1 cellular context compared by ENCODE assay signal in the genomic region with DNA sequence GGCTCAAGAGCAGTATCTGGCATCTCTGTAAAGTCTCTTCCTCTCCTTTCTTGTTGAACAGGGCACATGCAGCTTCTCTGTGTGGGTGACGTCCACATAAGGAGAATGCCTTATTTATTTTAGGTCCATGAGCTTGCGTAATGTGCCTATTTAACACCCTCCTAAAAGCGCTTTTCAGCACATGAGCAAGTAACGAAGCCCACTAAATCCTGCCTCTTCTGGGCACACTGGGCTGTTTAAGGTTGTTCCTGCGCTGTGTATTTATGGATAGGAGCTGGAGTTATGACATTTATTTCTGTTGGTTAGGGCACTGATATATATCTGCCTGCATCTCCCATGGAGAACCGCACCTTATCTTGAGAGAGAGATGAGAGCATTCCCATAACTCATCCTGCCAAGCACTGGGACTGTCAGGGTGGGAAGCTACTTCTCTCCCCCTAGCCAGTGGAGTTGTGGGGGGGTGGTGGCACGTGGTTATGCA.
TF ChIP-seq lines count a peak whose summit lies in the region.

No MANE protein-coding gene starts in this region.

TF ChIP-seq in K562, 482 proteins besides CTCF, POLR2A, EP300 and RAD21:
- TF ChIP-seq, protein P1, sequence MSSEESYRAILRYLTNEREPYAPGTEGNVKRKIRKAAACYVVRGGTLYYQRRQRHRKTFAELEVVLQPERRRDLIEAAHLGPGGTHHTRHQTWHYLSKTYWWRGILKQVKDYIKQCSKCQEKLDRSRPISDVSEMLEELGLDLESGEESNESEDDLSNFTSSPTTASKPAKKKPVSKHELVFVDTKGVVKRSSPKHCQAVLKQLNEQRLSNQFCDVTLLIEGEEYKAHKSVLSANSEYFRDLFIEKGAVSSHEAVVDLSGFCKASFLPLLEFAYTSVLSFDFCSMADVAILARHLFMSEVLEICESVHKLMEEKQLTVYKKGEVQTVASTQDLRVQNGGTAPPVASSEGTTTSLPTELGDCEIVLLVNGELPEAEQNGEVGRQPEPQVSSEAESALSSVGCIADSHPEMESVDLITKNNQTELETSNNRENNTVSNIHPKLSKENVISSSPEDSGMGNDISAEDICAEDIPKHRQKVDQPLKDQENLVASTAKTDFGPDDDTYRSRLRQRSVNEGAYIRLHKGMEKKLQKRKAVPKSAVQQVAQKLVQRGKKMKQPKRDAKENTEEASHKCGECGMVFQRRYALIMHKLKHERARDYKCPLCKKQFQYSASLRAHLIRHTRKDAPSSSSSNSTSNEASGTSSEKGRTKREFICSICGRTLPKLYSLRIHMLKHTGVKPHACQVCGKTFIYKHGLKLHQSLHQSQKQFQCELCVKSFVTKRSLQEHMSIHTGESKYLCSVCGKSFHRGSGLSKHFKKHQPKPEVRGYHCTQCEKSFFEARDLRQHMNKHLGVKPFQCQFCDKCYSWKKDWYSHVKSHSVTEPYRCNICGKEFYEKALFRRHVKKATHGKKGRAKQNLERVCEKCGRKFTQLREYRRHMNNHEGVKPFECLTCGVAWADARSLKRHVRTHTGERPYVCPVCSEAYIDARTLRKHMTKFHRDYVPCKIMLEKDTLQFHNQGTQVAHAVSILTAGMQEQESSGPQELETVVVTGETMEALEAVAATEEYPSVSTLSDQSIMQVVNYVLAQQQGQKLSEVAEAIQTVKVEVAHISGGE (CRISPR knock-in tag; IDR thresholded peaks at IDR 0.05) = no peak
- TF ChIP-seq SAP30 (IDR thresholded peaks at IDR 0.05; ENCODE audit: borderline replicate concordance, insufficient read depth, low read depth, low read length, poor library complexity, severe bottlenecking) (no peak), BACH1 (tag; IDR thresholded peaks at IDR 0.05) (no peak), CEBPG (CRISPR knock-in tag; IDR thresholded peaks at IDR 0.05) (no peak), CEBPG (tag; conservative IDR thresholded peaks at IDR 0.05 in 1 of 2, IDR thresholded peaks at IDR 0.05 in 1 of 2) (0 out of 4 replicates have a peak, but pooled peaks of 1 of the 2 experiments have one; percentile 9), CEBPB (tag; IDR thresholded peaks at IDR 0.05) (peak; percentile 71; the same call in 1 of the 2 replicates), HDAC3 (IDR thresholded peaks at IDR 0.05; ENCODE audit: borderline replicate concordance, partially characterized antibody) (no peak), MEIS2 (IDR thresholded peaks at IDR 0.05; ENCODE audit: partially characterized antibody) (peak; percentile 58), SAFB2 (IDR thresholded peaks at IDR 0.05; ENCODE audit: borderline replicate concordance, low read depth, low read length, severe bottlenecking) (no peak)
- TF ChIP-seq, protein P2, sequence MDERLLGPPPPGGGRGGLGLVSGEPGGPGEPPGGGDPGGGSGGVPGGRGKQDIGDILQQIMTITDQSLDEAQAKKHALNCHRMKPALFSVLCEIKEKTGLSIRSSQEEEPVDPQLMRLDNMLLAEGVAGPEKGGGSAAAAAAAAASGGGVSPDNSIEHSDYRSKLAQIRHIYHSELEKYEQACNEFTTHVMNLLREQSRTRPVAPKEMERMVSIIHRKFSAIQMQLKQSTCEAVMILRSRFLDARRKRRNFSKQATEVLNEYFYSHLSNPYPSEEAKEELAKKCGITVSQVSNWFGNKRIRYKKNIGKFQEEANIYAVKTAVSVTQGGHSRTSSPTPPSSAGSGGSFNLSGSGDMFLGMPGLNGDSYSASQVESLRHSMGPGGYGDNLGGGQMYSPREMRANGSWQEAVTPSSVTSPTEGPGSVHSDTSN (CRISPR knock-in tag; IDR thresholded peaks at IDR 0.05; ENCODE audit: low read depth) = no peak
- TF ChIP-seq, protein P2 (tag; conservative IDR thresholded peaks at IDR 0.05; ENCODE audit: low read depth) = peak; percentile 74
